Comparison of ENCODE assay signal across 25 cellular contexts in genomic region chr16:48629531-48629930, GRCh38. TPM values are rescaled to one million over a fixed set of nuclear protein-coding genes. Genes with fewer than 3 reads are reported as not detected.
DNase-seq lines count a peak whose midpoint lies in the region; ATAC-seq and TF ChIP-seq lines count a peak whose summit lies in the region.
"Had no signal": no experiment of that assay in that cellular context is flagged by ENCODE, and none has a peak within 500 bp of the region (broad histone marks: within the 10 kb centered on the region; RNA-seq: fewer than 3 reads in every experiment).

No MANE protein-coding gene starts in this region.

- no peaks in the 10 kb centered on the region for H3K36me3 Mint-ChIP-seq in activated T-cell treated with anti-CD3 and anti-CD28 coated beads, Interleukin-2, amount 50 U/mL, for 24 hours (ENCODE audit: low read depth)
- no peaks in the 10 kb centered on the region for H3K36me3 Mint-ChIP-seq in WTC11
- no peaks in the 10 kb centered on the region for H3K36me3 Mint-ChIP-seq in natural killer cell
- H3K36me3 Mint-ChIP-seq: neural progenitor cell had no signal

- no peaks in the 10 kb centered on the region for H3K9me3 Mint-ChIP-seq in activated T-cell treated with anti-CD3 and anti-CD28 coated beads, Interleukin-2, amount 50 U/mL, for 24 hours
- no peaks in the 10 kb centered on the region for H3K9me3 Mint-ChIP-seq in WTC11
- no peaks in the 10 kb centered on the region for H3K9me3 Mint-ChIP-seq in natural killer cell

- H4K91ac ChIP-seq in neuronal stem cell (ENCODE audit: low read depth, low read length, poor library complexity), result no peak overlapping the region

- WGBS in neuronal stem cell (ENCODE audit: extremely low coverage in 2 of 2, insufficient read length in 2 of 2, insufficient replicate concordance in 1 of 2), 2 donors, result no CpG with 5 or more reads among the region's 18 CpGs

- intact Hi-C loops in vagina (cut with DNase I) (loop anchor here (10.0 kb wide), 2 partner anchors 95 to 275 kb away; no protein-coding TSS in a partner anchor), natural killer cell (cut with micrococcal nuclease) (no loop called here)

- H3K14ac ChIP-seq in neuronal stem cell (ENCODE audit: low read length), result no peak overlapping the region

- H3K18ac ChIP-seq in neuronal stem cell (ENCODE audit: low read length), result peak overlapping the region; percentile 28

- no peak overlapping the region for H3K4ac ChIP-seq in neuronal stem cell (ENCODE audit: low read length)

- H3K23ac ChIP-seq in neuronal stem cell (ENCODE audit: low read depth, low read length, poor library complexity), result no peak overlapping the region

- H4K8ac ChIP-seq in neuronal stem cell (ENCODE audit: low read depth, low read length), result no peak overlapping the region

- no peak overlapping the region for H3K4me2 ChIP-seq in neuronal stem cell (ENCODE audit: insufficient read depth, low read length, poor library complexity, severe bottlenecking)

- H2BK120ac ChIP-seq in neuronal stem cell (ENCODE audit: low read depth, low read length), result no peak overlapping the region

- no peak overlapping the region for H2BK12ac ChIP-seq in neuronal stem cell (ENCODE audit: low read length)

- CTCF ChIA-PET in WTC11 (lab: Charles Lee), result interaction anchor here (0.7 to 1.8 kb wide), 16 partner anchors 16 to 720 kb away, joined by 3 to 15 read pairs (median 3); no protein-coding TSS in a partner anchor

- no peak overlapping the region for H3K27ac ChIP-seq in neuronal stem cell (replicated peaks; ENCODE audit: low read length)
- no peak overlapping the region for H3K27ac ChIP-seq in vagina
- H3K27ac ChIP-seq: BLaER1, neural progenitor cell, prostate gland, WERI-Rb-1 had no signal

- TF ChIP-seq CTCF in WTC11 (IDR thresholded peaks at IDR 0.05) (no peak), vagina (IDR thresholded peaks at IDR 0.05) (no peak), natural killer cell (IDR thresholded peaks at IDR 0.05) (no peak)

- no peak overlapping the region for H3K9ac ChIP-seq in neuronal stem cell (ENCODE audit: low read depth, low read length, poor library complexity)
- H3K9ac ChIP-seq: BLaER1, neural progenitor cell had no signal

- no peak for TF ChIP-seq POLR2A in vagina (IDR thresholded peaks at IDR 0.05)

- no peak overlapping the region for H3K4me3 Mint-ChIP-seq in activated T-cell treated with anti-CD3 and anti-CD28 coated beads, Interleukin-2, amount 50 U/mL, for 24 hours
- H3K4me3 Mint-ChIP-seq in WTC11 (peak overlapping the region; percentile 64), natural killer cell (no peak overlapping the region)

- H3K9me3 ChIP-seq in neuronal stem cell (replicated peaks in 1 of 2; ENCODE audit: control insufficient read depth in 2 of 2, insufficient read depth in 1 of 2, low read depth in 1 of 2, low read length in 2 of 2), result no peaks in the 10 kb centered on the region
- H3K9me3 ChIP-seq in vagina, result no peaks in the 10 kb centered on the region
- H3K9me3 ChIP-seq: BLaER1, Caco-2, HAP-1, prostate gland had no signal

- H2BK5ac ChIP-seq in neuronal stem cell (ENCODE audit: low read length), result no peak overlapping the region

- no peaks in the 10 kb centered on the region for H3K36me3 ChIP-seq in neuronal stem cell (replicated peaks in 1 of 2; ENCODE audit: control insufficient read depth in 2 of 2, insufficient read depth in 2 of 2, low read length in 2 of 2)
- H3K36me3 ChIP-seq in vagina, result no peaks in the 10 kb centered on the region
- H3K36me3 ChIP-seq: BLaER1, HAP-1, neural progenitor cell, prostate gland, WERI-Rb-1 had no signal

- no peak for DNase-seq in activated T-cell treated with anti-CD3 and anti-CD28 coated beads, Interleukin-2, amount 50 U/mL, for 24 hours
- DNase-seq in activated T-cell treated with anti-CD3 and anti-CD28 coated beads, Interleukin-2, amount 50 U/mL, for 1 hour, result no peak
- DNase-seq in WTC11 (ENCODE audit: low spot score) (no peak), neuronal stem cell (ENCODE audit: low spot score) (no peak), vagina (ENCODE audit: extremely low spot score in 2 of 2) (peak; percentile 61 to 80), glomerular visceral epithelial cell (ENCODE audit: extremely low spot score) (no peak), islet precursor cell (no peak), natural killer cell (no peak)
- DNase-seq: activated CD4-positive, alpha-beta T cell treated with anti-CD3 and anti-CD28 coated beads, Interleukin-2, amount 50 U/mL, for 48 hours; activated naive CD4-positive, alpha-beta T cell treated with anti-CD3 and anti-CD28 coated beads, Interleukin-2, amount 50 U/mL, for 16 hours; Caco-2; cortex of kidney; DMS79 treated with DMSO at 0.1 percent for 48 hours; kidney; NCI-H1092; NCI-H187; stimulated activated CD8-positive, alpha-beta memory T cell treated with anti-CD3 and anti-CD28 coated beads, Interleukin-4, amount 100 ng/mL, for 48 hours; trophoblast cell; WERI-Rb-1 had no signal

- peaks cover 11% of the 10 kb centered on the region for H3K4me1 Mint-ChIP-seq in activated T-cell treated with anti-CD3 and anti-CD28 coated beads, Interleukin-2, amount 50 U/mL, for 24 hours (ENCODE audit: low read depth)
- peaks cover 11% of the 10 kb centered on the region for H3K4me1 Mint-ChIP-seq in WTC11
- peaks cover 7% of the 10 kb centered on the region in 2 donors for H3K4me1 Mint-ChIP-seq in natural killer cell

- POLR2A ChIA-PET in WTC11 (lab: Charles Lee), result interaction anchor here (0.6 kb wide), 1 partner anchor 148 kb away, joined by 4 read pairs; no protein-coding TSS in a partner anchor

- ATAC-seq in WTC11 (no peak), natural killer cell (no peak)

- no peak overlapping the region for H2AK5ac ChIP-seq in neuronal stem cell (ENCODE audit: low read depth, low read length)

- H3K4me3 ChIP-seq in neuronal stem cell (ENCODE audit: low read length in 2 of 2) (no peak overlapping the region), vagina (no peak overlapping the region)
- H3K4me3 ChIP-seq: BLaER1, GM12878, lung, prostate gland had no signal

- H3K27ac Mint-ChIP-seq in activated T-cell treated with anti-CD3 and anti-CD28 coated beads, Interleukin-2, amount 50 U/mL, for 24 hours, result peak overlapping the region; percentile 90
- H3K27ac Mint-ChIP-seq in WTC11 (no peak overlapping the region), natural killer cell (no peak overlapping the region)
- H3K27ac Mint-ChIP-seq: neural progenitor cell had no signal

- H3K79me1 ChIP-seq in neuronal stem cell (ENCODE audit: low read depth, low read length), result no peaks in the 10 kb centered on the region

- peaks cover 0 to 5% (median 0%) of the 10 kb centered on the region in 3 experiments for H3K27me3 ChIP-seq in neuronal stem cell (ENCODE audit: control insufficient read depth in 3 of 3, insufficient read depth in 3 of 3, low read depth in 1 of 3, low read length in 3 of 3)
- no peaks in the 10 kb centered on the region for H3K27me3 ChIP-seq in vagina
- H3K27me3 ChIP-seq: BLaER1, neural progenitor cell had no signal

- peak overlapping the region; percentile 75 for H2AFZ ChIP-seq in neuronal stem cell (ENCODE audit: low read length)

- H3K27me3 Mint-ChIP-seq in activated T-cell treated with anti-CD3 and anti-CD28 coated beads, Interleukin-2, amount 50 U/mL, for 24 hours, result no peaks in the 10 kb centered on the region
- no peaks in the 10 kb centered on the region for H3K27me3 Mint-ChIP-seq in WTC11 (ENCODE audit: low read depth)
- peaks cover 3 to 7% of the 10 kb centered on the region in 2 donors for H3K27me3 Mint-ChIP-seq in natural killer cell (ENCODE audit: low read depth in 2 of 2)

- H3K4me1 ChIP-seq in neuronal stem cell (ENCODE audit: control insufficient read depth in 2 of 2, insufficient read depth in 1 of 2, low read depth in 1 of 2, low read length in 2 of 2), result no peaks in the 10 kb centered on the region
- H3K4me1 ChIP-seq in vagina, result peaks cover 4% of the 10 kb centered on the region
- H3K4me1 ChIP-seq: HAP-1, prostate gland had no signal

- no peak overlapping the region for H2BK15ac ChIP-seq in neuronal stem cell (ENCODE audit: low read length)

TF ChIP-seq in WTC11, 78 proteins besides CTCF, POLR2A, EP300 and RAD21:
- TF ChIP-seq ZNF121 (CRISPR knock-in tag; IDR thresholded peaks at IDR 0.05) (no peak), ATF2 (CRISPR knock-in tag; IDR thresholded peaks at IDR 0.05; ENCODE audit: borderline replicate concordance, low read depth) (no peak), JAZF1 (CRISPR knock-in tag; IDR thresholded peaks at IDR 0.05) (no peak), NR2C2 (CRISPR knock-in tag; IDR thresholded peaks at IDR 0.05) (no peak), ZBTB21 (CRISPR knock-in tag; IDR thresholded peaks at IDR 0.05; ENCODE audit: borderline replicate concordance) (no peak), PRRX2 (CRISPR knock-in tag; IDR thresholded peaks at IDR 0.05) (no peak), HMGA2 (CRISPR knock-in tag; IDR thresholded peaks at IDR 0.05) (no peak), CREB1 (CRISPR knock-in tag; IDR thresholded peaks at IDR 0.05) (no peak), ZNF396 (CRISPR knock-in tag; IDR thresholded peaks at IDR 0.05; ENCODE audit: borderline replicate concordance) (no peak), EMX1 (CRISPR knock-in tag; IDR thresholded peaks at IDR 0.05) (no peak), RORB (CRISPR knock-in tag; IDR thresholded peaks at IDR 0.05) (no peak), NFATC4 (CRISPR knock-in tag; IDR thresholded peaks at IDR 0.05) (no peak)

RNA-seq across cellular contexts. Expression of gene N4BP1, which starts 19.6 kb away (rescaled TPM):
- total RNA-seq in WTC11 (2021) (25.6 to 33.5 TPM (median 29.3 TPM) in 3 replicates), vagina (44.0 TPM), natural killer cell (10 to 100 TPM; 43.2 to 63.1 (median 55.5) TPM)
- polyA plus RNA-seq in neuronal stem cell (2013, experiment 1 of 2), result 16.8 TPM
- polyA plus RNA-seq in neuronal stem cell (2013, experiment 2 of 2), result 18.2 TPM

Comparison
In these comparisons a context has a peak if more than half of its experiments do, and no peak if none do; other contexts are left out.
1. DNase-seq: peak in vagina (2 of 2); none in activated T-cell treated with anti-CD3 and anti-CD28 coated beads, Interleukin-2, amount 50 U/mL, for 24 hours (single experiment), activated T-cell treated with anti-CD3 and anti-CD28 coated beads, Interleukin-2, amount 50 U/mL, for 1 hour (single experiment), WTC11 (single experiment), neuronal stem cell (single experiment), glomerular visceral epithelial cell (single experiment), islet precursor cell (single experiment) and natural killer cell (single experiment).